Comparison of ENCODE assay signal across 21 cellular contexts in genomic region chr9:123026425-123026824, GRCh38. TPM values are rescaled to one million over a fixed set of nuclear protein-coding genes. Genes with fewer than 3 reads are reported as not detected.
"Had no signal": no experiment of that assay in that cellular context is flagged by ENCODE, and none has a peak within 500 bp of the region (broad histone marks: within the 10 kb centered on the region; RNA-seq: fewer than 3 reads in every experiment).

No MANE protein-coding gene starts in this region.

- H3K27ac ChIP-seq: esophagus squamous epithelium, gastroesophageal sphincter, left ventricle myocardium inferior, lower lobe of right lung, tibial nerve had no signal

- H3K9me3 Mint-ChIP-seq: central memory CD8-positive, alpha-beta T cell; effector memory CD8-positive, alpha-beta T cell; immature natural killer cell; memory B cell; naive B cell; stimulated activated effector memory CD8-positive, alpha-beta T cell treated with anti-CD3 and anti-CD28 coated beads, Interleukin-12 subunit alpha, Interleukin-12 subunit beta, amount 100 ng/mL, for 72 hours; stimulated activated naive CD8-positive, alpha-beta T cell treated with anti-CD3 and anti-CD28 coated beads, Interleukin-15, Interleukin-2, amounts not matched to agents 100 ng/mL and 50 ng/mL, for 24 hours had no signal

- H3K27me3 Mint-ChIP-seq: central memory CD8-positive, alpha-beta T cell; effector memory CD8-positive, alpha-beta T cell; memory B cell; naive B cell; stimulated activated naive CD8-positive, alpha-beta T cell treated with anti-CD3 and anti-CD28 coated beads, Interleukin-15, Interleukin-2, amounts not matched to agents 100 ng/mL and 50 ng/mL, for 24 hours had no signal

- H3K27me3 ChIP-seq: esophagus squamous epithelium, gastroesophageal sphincter, tibial nerve had no signal

- H3K9me3 ChIP-seq: esophagus squamous epithelium, gastroesophageal sphincter, left ventricle myocardium inferior, lower lobe of right lung, tibial nerve had no signal

- H3K4me3 ChIP-seq: esophagus squamous epithelium, gastroesophageal sphincter, left ventricle myocardium inferior, lower lobe of right lung, tibial nerve had no signal

- H3K4me3 Mint-ChIP-seq: central memory CD8-positive, alpha-beta T cell; effector memory CD8-positive, alpha-beta T cell; immature natural killer cell; memory B cell; naive B cell; stimulated activated effector memory CD8-positive, alpha-beta T cell treated with anti-CD3 and anti-CD28 coated beads, Interleukin-12 subunit alpha, Interleukin-12 subunit beta, amount 100 ng/mL, for 72 hours; stimulated activated naive CD8-positive, alpha-beta T cell treated with anti-CD3 and anti-CD28 coated beads, Interleukin-15, Interleukin-2, amounts not matched to agents 100 ng/mL and 50 ng/mL, for 24 hours had no signal

- H3K4me1 ChIP-seq: left ventricle myocardium inferior, tibial nerve had no signal

- DNase-seq: effector memory CD8-positive, alpha-beta T cell; esophagus squamous epithelium; foreskin fibroblast; glutamatergic neuron; immature natural killer cell; left ventricle myocardium inferior; lower lobe of right lung; midbrain; naive B cell; right cardiac atrium; small intestine; stimulated activated CD4-positive, alpha-beta T cell treated with anti-CD3 and anti-CD28 coated beads, Interleukin-12 subunit alpha, Interleukin-12 subunit beta, amount 100 ng/mL, for 4 hours; stimulated activated CD4-positive, alpha-beta T cell treated with anti-CD3 and anti-CD28 coated beads, Interleukin-4, amount 100 ng/mL, for 1 hour; stimulated activated CD8-positive, alpha-beta memory T cell treated with anti-CD3 and anti-CD28 coated beads, Interleukin-4, amount 100 ng/mL, for 48 hours had no signal

- H3K27ac Mint-ChIP-seq: effector memory CD8-positive, alpha-beta T cell; memory B cell; stimulated activated effector memory CD8-positive, alpha-beta T cell treated with anti-CD3 and anti-CD28 coated beads, Interleukin-12 subunit alpha, Interleukin-12 subunit beta, amount 100 ng/mL, for 72 hours; stimulated activated naive CD8-positive, alpha-beta T cell treated with anti-CD3 and anti-CD28 coated beads, Interleukin-15, Interleukin-2, amounts not matched to agents 100 ng/mL and 50 ng/mL, for 24 hours had no signal

- ATAC-seq: effector memory CD8-positive, alpha-beta T cell; gastroesophageal sphincter; lower lobe of right lung; right cardiac atrium; stimulated activated effector memory CD8-positive, alpha-beta T cell treated with anti-CD3 and anti-CD28 coated beads, Interleukin-12 subunit alpha, Interleukin-12 subunit beta, amount 100 ng/mL, for 72 hours had no signal

- H3K4me1 Mint-ChIP-seq: central memory CD8-positive, alpha-beta T cell; immature natural killer cell; stimulated activated effector memory CD8-positive, alpha-beta T cell treated with anti-CD3 and anti-CD28 coated beads, Interleukin-12 subunit alpha, Interleukin-12 subunit beta, amount 100 ng/mL, for 72 hours had no signal

RNA-seq across cellular contexts. Expression of gene GPR21, which starts 7.0 kb away (rescaled TPM):
- total RNA-seq: epithelial cell of proximal tubule had no signal
